In the genomic region with DNA sequence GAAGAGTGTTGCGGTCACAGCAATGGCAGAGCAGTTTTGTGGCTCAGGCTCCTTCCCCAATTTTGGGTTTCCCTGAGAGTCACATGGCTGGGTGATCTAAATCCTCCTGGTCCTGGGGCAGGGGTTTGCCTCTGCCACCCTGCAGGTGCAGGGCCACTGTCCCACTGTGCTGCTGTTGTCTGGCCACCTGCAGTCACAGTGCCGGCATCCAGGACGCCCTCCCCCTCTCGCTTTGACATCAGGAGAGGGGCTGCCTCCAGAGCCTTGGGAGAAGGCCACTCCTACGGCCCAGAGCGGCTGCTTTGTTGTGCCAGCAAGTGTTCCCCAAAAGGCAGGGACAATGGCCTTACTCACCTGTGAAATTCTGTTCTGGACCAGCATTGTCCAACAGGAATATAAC, we compare ENCODE assay signal across 1 cellular context.
TF ChIP-seq lines count a peak whose summit lies in the region.

No MANE protein-coding gene starts in this region.

TF ChIP-seq in GM23338, 12 proteins besides CTCF, POLR2A, EP300 and RAD21 (continued from another document):
- TF ChIP-seq, protein P1, sequence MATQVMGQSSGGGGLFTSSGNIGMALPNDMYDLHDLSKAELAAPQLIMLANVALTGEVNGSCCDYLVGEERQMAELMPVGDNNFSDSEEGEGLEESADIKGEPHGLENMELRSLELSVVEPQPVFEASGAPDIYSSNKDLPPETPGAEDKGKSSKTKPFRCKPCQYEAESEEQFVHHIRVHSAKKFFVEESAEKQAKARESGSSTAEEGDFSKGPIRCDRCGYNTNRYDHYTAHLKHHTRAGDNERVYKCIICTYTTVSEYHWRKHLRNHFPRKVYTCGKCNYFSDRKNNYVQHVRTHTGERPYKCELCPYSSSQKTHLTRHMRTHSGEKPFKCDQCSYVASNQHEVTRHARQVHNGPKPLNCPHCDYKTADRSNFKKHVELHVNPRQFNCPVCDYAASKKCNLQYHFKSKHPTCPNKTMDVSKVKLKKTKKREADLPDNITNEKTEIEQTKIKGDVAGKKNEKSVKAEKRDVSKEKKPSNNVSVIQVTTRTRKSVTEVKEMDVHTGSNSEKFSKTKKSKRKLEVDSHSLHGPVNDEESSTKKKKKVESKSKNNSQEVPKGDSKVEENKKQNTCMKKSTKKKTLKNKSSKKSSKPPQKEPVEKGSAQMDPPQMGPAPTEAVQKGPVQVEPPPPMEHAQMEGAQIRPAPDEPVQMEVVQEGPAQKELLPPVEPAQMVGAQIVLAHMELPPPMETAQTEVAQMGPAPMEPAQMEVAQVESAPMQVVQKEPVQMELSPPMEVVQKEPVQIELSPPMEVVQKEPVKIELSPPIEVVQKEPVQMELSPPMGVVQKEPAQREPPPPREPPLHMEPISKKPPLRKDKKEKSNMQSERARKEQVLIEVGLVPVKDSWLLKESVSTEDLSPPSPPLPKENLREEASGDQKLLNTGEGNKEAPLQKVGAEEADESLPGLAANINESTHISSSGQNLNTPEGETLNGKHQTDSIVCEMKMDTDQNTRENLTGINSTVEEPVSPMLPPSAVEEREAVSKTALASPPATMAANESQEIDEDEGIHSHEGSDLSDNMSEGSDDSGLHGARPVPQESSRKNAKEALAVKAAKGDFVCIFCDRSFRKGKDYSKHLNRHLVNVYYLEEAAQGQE (IDR thresholded peaks at IDR 0.05; ENCODE audit: unreplicated experiment) = no peak
- TF ChIP-seq ZNF114 (CRISPR knock-in tag; IDR thresholded peaks at IDR 0.05) = no peak
- no peak for TF ChIP-seq EZH2 (IDR thresholded peaks at IDR 0.05; ENCODE audit: low read depth, unreplicated experiment)
- TF ChIP-seq, protein P2, sequence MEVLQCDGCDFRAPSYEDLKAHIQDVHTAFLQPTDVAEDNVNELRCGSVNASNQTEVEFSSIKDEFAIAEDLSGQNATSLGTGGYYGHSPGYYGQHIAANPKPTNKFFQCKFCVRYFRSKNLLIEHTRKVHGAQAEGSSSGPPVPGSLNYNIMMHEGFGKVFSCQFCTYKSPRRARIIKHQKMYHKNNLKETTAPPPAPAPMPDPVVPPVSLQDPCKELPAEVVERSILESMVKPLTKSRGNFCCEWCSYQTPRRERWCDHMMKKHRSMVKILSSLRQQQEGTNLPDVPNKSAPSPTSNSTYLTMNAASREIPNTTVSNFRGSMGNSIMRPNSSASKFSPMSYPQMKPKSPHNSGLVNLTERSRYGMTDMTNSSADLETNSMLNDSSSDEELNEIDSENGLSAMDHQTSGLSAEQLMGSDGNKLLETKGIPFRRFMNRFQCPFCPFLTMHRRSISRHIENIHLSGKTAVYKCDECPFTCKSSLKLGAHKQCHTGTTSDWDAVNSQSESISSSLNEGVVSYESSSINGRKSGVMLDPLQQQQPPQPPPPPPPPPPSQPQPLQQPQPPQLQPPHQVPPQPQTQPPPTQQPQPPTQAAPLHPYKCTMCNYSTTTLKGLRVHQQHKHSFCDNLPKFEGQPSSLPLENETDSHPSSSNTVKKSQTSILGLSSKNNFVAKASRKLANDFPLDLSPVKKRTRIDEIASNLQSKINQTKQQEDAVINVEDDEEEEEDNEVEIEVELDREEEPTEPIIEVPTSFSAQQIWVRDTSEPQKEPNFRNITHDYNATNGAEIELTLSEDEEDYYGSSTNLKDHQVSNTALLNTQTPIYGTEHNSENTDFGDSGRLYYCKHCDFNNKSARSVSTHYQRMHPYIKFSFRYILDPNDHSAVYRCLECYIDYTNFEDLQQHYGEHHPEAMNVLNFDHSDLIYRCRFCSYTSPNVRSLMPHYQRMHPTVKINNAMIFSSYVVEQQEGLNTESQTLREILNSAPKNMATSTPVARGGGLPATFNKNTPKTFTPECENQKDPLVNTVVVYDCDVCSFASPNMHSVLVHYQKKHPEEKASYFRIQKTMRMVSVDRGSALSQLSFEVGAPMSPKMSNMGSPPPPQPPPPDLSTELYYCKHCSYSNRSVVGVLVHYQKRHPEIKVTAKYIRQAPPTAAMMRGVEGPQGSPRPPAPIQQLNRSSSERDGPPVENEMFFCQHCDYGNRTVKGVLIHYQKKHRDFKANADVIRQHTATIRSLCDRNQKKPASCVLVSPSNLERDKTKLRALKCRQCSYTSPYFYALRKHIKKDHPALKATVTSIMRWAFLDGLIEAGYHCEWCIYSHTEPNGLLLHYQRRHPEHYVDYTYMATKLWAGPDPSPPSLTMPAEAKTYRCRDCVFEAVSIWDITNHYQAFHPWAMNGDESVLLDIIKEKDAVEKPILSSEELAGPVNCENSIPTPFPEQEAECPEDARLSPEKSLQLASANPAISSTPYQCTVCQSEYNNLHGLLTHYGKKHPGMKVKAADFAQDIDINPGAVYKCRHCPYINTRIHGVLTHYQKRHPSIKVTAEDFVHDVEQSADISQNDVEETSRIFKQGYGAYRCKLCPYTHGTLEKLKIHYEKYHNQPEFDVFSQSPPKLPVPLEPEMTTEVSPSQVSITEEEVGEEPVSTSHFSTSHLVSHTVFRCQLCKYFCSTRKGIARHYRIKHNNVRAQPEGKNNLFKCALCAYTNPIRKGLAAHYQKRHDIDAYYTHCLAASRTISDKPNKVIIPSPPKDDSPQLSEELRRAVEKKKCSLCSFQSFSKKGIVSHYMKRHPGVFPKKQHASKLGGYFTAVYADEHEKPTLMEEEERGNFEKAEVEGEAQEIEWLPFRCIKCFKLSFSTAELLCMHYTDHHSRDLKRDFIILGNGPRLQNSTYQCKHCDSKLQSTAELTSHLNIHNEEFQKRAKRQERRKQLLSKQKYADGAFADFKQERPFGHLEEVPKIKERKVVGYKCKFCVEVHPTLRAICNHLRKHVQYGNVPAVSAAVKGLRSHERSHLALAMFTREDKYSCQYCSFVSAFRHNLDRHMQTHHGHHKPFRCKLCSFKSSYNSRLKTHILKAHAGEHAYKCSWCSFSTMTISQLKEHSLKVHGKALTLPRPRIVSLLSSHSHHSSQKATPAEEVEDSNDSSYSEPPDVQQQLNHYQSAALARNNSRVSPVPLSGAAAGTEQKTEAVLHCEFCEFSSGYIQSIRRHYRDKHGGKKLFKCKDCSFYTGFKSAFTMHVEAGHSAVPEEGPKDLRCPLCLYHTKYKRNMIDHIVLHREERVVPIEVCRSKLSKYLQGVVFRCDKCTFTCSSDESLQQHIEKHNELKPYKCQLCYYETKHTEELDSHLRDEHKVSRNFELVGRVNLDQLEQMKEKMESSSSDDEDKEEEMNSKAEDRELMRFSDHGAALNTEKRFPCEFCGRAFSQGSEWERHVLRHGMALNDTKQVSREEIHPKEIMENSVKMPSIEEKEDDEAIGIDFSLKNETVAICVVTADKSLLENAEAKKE (CRISPR knock-in tag; IDR thresholded peaks at IDR 0.05) = no peak
TF ChIP-seq in GM23338: peak in this region for 0.
